11 cellular contexts compared by ENCODE assay signal in the genomic region with DNA sequence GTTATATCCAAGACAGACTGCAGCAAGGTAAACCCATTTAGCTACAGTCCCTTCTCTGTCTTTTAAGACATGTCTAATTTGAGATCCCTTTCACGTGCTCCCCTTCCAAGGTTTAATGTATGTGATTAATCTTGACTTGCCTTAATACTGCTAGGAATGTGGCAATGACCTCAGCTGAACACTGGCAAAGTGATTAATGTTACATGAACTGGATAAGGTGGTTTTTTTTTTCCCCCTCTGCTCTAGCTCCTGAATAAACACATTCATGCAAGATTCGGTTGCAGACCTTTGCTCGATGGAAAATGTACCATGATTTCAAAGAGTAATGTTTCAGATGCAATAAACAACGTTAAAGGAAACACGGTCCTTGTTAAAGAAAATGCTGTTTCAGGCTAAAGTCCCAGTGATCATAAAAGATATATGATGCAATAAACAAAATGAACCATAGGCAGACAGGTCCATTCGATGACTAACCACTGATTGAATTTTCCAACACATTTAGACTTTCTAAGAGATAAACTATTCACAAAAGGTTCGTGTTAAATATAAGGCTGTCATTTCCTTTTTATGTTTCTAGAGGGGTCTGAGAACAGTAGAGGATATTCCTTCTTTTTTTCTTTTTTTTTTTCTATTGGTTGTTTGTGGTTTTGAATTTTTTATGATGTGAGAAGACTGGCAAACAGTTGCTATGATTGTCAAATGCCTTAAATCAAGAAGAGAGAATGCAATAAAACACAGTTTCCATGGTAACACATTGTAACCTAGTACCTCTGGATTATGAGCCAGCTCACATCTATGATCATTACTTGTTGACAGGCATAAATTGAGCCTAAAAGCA. TPM values are rescaled to one million over a fixed set of nuclear protein-coding genes. Genes with fewer than 3 reads are reported as not detected.
DNase-seq lines count a peak whose midpoint lies in the region; ATAC-seq and TF ChIP-seq lines count a peak whose summit lies in the region.
"Had no signal": no experiment of that assay in that cellular context is flagged by ENCODE, and none has a peak within 500 bp of the region (broad histone marks: within the 10 kb centered on the region; RNA-seq: fewer than 3 reads in every experiment).

No MANE protein-coding gene starts in this region.

- no peaks in the 10 kb centered on the region for H3K79me2 ChIP-seq in fibroblast of lung (ENCODE audit: control insufficient read depth, insufficient read depth, low read length)

- H3K4me1 ChIP-seq in fibroblast of lung (ENCODE audit: control insufficient read depth, extremely low read depth, insufficient read depth, low read length): no peaks in the 10 kb centered on the region

- TF ChIP-seq CTCF in fibroblast of lung (conservative IDR thresholded peaks at IDR 0.05 in 1 of 2, IDR thresholded peaks at IDR 0.05 in 1 of 2; ENCODE audit: low read depth in 1 of 2, low read length in 2 of 2) (no peak), retinal pigment epithelial cell (conservative IDR thresholded peaks at IDR 0.05; ENCODE audit: low read depth, low read length) (no peak)
- no peak for TF ChIP-seq CTCF in activated CD8-positive, alpha-beta T cell treated with anti-CD3 and anti-CD28 coated beads for 36 hours (IDR thresholded peaks at IDR 0.05)

- peak; percentile 38 for DNase-seq in NCI-H1092 treated with DMSO at 0.1 percent for 48 hours (lab: John Stamatoyannopoulos, UW)
- no peak for DNase-seq in NCI-H1092 (lab: John Stamatoyannopoulos, UW)
- peak; percentile 90 for DNase-seq in NCI-H82 (lab: John Stamatoyannopoulos, UW)
- peak; percentile 42 to 74 for DNase-seq in fibroblast of lung (ENCODE audit: low read depth in 2 of 2)
- DNase-seq in retinal pigment epithelial cell (ENCODE audit: low read depth): peak; percentile 98
- no peak for DNase-seq in activated CD8-positive, alpha-beta T cell treated with anti-CD3 and anti-CD28 coated beads for 36 hours
- DNase-seq in activated T-helper 2 cell treated with anti-CD3 and anti-CD28 coated beads, Interferon-gamma antibody, Interleukin-2, Interleukin-4, amounts not matched to agents 10 μg/mL and 5 μg/mL and 100 μg/mL, durations not matched to agents 14 hours and 24 hours and 36 hours (ENCODE audit: low spot score): no peak
- DNase-seq: NCI-H345 had no signal

- no peaks in the 10 kb centered on the region for H3K27me3 Mint-ChIP-seq in activated CD8-positive, alpha-beta T cell treated with anti-CD3 and anti-CD28 coated beads for 36 hours
- no peaks in the 10 kb centered on the region for H3K27me3 Mint-ChIP-seq in activated T-helper 2 cell treated with anti-CD3 and anti-CD28 coated beads, Interferon-gamma antibody, Interleukin-2, Interleukin-4, amounts not matched to agents 10 μg/mL and 5 μg/mL and 100 μg/mL, durations not matched to agents 14 hours and 24 hours and 36 hours (ENCODE audit: low read depth)

- no peak overlapping the region for H3K4me3 ChIP-seq in fibroblast of lung (replicated peaks in 1 of 4; ENCODE audit: control extremely low read depth in 1 of 4, insufficient read depth in 1 of 4, low read depth in 3 of 4, low read length in 4 of 4)
- no peak overlapping the region for H3K4me3 ChIP-seq in retinal pigment epithelial cell (ENCODE audit: low read length)

- H4K20me1 ChIP-seq in fibroblast of lung (ENCODE audit: control insufficient read depth, extremely low read depth, insufficient read depth, low read length): no peaks in the 10 kb centered on the region

- H3K9me3 Mint-ChIP-seq in activated CD8-positive, alpha-beta T cell treated with anti-CD3 and anti-CD28 coated beads for 36 hours: no peaks in the 10 kb centered on the region
- H3K9me3 Mint-ChIP-seq in activated T-helper 2 cell treated with anti-CD3 and anti-CD28 coated beads, Interferon-gamma antibody, Interleukin-2, Interleukin-4, amounts not matched to agents 10 μg/mL and 5 μg/mL and 100 μg/mL, durations not matched to agents 14 hours and 24 hours and 36 hours: no peaks in the 10 kb centered on the region

- H3K9ac ChIP-seq in fibroblast of lung (ENCODE audit: insufficient read depth, low read length): no peak overlapping the region

- CTCF ChIA-PET in activated CD8-positive, alpha-beta T cell treated with anti-CD3 and anti-CD28 coated beads for 36 hours (lab: Charles Lee): no interaction called here

- POLR2A ChIA-PET in activated CD8-positive, alpha-beta T cell treated with anti-CD3 and anti-CD28 coated beads for 36 hours (lab: Charles Lee): no interaction called here

- H3K27ac Mint-ChIP-seq in activated CD8-positive, alpha-beta T cell treated with anti-CD3 and anti-CD28 coated beads for 36 hours: no peak overlapping the region
- no peak overlapping the region for H3K27ac Mint-ChIP-seq in activated T-helper 2 cell treated with anti-CD3 and anti-CD28 coated beads, Interferon-gamma antibody, Interleukin-2, Interleukin-4, amounts not matched to agents 10 μg/mL and 5 μg/mL and 100 μg/mL, durations not matched to agents 14 hours and 24 hours and 36 hours

- H3K4me1 Mint-ChIP-seq in activated CD8-positive, alpha-beta T cell treated with anti-CD3 and anti-CD28 coated beads for 36 hours (ENCODE audit: low read depth): no peaks in the 10 kb centered on the region
- no peaks in the 10 kb centered on the region for H3K4me1 Mint-ChIP-seq in activated T-helper 2 cell treated with anti-CD3 and anti-CD28 coated beads, Interferon-gamma antibody, Interleukin-2, Interleukin-4, amounts not matched to agents 10 μg/mL and 5 μg/mL and 100 μg/mL, durations not matched to agents 14 hours and 24 hours and 36 hours (ENCODE audit: low read depth)

- no peak for ATAC-seq in activated CD8-positive, alpha-beta T cell treated with anti-CD3 and anti-CD28 coated beads for 36 hours
- no peak for ATAC-seq in activated CD4-positive, CD25-positive, alpha-beta regulatory T cell treated with anti-CD3 and anti-CD28 coated beads, Interleukin-2, amount 50 U/mL, for 24 hours
- ATAC-seq: sciatic nerve had no signal

- no peaks in the 10 kb centered on the region for H3K36me3 ChIP-seq in fibroblast of lung (ENCODE audit: control insufficient read depth, insufficient read depth, low read length)

- H2AFZ ChIP-seq in fibroblast of lung (ENCODE audit: low read length): no peak overlapping the region

- H3K9me3 ChIP-seq in fibroblast of lung (ENCODE audit: control insufficient read depth, insufficient read depth, low read depth, low read length): no peaks in the 10 kb centered on the region

- H3K4me3 Mint-ChIP-seq in activated CD8-positive, alpha-beta T cell treated with anti-CD3 and anti-CD28 coated beads for 36 hours: no peak overlapping the region
- H3K4me3 Mint-ChIP-seq in activated T-helper 2 cell treated with anti-CD3 and anti-CD28 coated beads, Interferon-gamma antibody, Interleukin-2, Interleukin-4, amounts not matched to agents 10 μg/mL and 5 μg/mL and 100 μg/mL, durations not matched to agents 14 hours and 24 hours and 36 hours (ENCODE audit: low read depth): no peak overlapping the region

- H3K36me3 Mint-ChIP-seq in activated CD8-positive, alpha-beta T cell treated with anti-CD3 and anti-CD28 coated beads for 36 hours (ENCODE audit: low read depth): no peaks in the 10 kb centered on the region
- H3K36me3 Mint-ChIP-seq in activated T-helper 2 cell treated with anti-CD3 and anti-CD28 coated beads, Interferon-gamma antibody, Interleukin-2, Interleukin-4, amounts not matched to agents 10 μg/mL and 5 μg/mL and 100 μg/mL, durations not matched to agents 14 hours and 24 hours and 36 hours (ENCODE audit: low read depth): no peaks in the 10 kb centered on the region

- no peak overlapping the region for H3K27ac ChIP-seq in fibroblast of lung (ENCODE audit: insufficient read depth, low read length)

- no peak overlapping the region for H3K4me2 ChIP-seq in fibroblast of lung (ENCODE audit: extremely low read depth, insufficient read depth, low read length)

- H3K27me3 ChIP-seq in fibroblast of lung (ENCODE audit: control insufficient read depth, insufficient read depth, low read length): no peaks in the 10 kb centered on the region

- intact Hi-C loops in activated CD8-positive, alpha-beta T cell treated with anti-CD3 and anti-CD28 coated beads for 36 hours (cut with micrococcal nuclease): no loop called here
- intact Hi-C loops in activated T-helper 2 cell treated with anti-CD3 and anti-CD28 coated beads, Interferon-gamma antibody, Interleukin-2, Interleukin-4, amounts not matched to agents 10 μg/mL and 5 μg/mL and 100 μg/mL, durations not matched to agents 14 hours and 24 hours and 36 hours (cut with micrococcal nuclease): no loop called here

RNA-seq across cellular contexts. Expression of gene ZNF608, which starts 44.7 kb away (rescaled TPM):
- 18.0 and 25.3 TPM in 2 replicates for total RNA-seq in fibroblast of lung
- 12.4 and 16.5 TPM in 2 replicates for polyA plus RNA-seq in fibroblast of lung
- 11.4 and 12.2 TPM in 2 replicates for polyA plus RNA-seq in fibroblast of lung (2012)
- polyA minus RNA-seq in fibroblast of lung (ENCODE audit: low replicate concordance): 7.8 and 16.1 TPM in 2 replicates
- total RNA-seq in activated CD8-positive, alpha-beta T cell treated with anti-CD3 and anti-CD28 coated beads for 36 hours: not detected
- not detected in 2 replicates for total RNA-seq in activated T-helper 2 cell treated with anti-CD3 and anti-CD28 coated beads, Interferon-gamma antibody, Interleukin-2, Interleukin-4, amounts not matched to agents 10 μg/mL and 5 μg/mL and 100 μg/mL, durations not matched to agents 14 hours and 24 hours and 36 hours
- total RNA-seq: activated CD8-positive, alpha-beta memory T cell treated with anti-CD3 and anti-CD28 coated beads for 36 hours had no signal

Comparison
In these comparisons a context has a peak if more than half of its experiments do, and no peak if none do; other contexts are left out.
1. DNase-seq: peak in NCI-H1092 treated with DMSO at 0.1 percent for 48 hours (single experiment), NCI-H82 (single experiment), fibroblast of lung (2 of 2) and retinal pigment epithelial cell (single experiment); none in NCI-H1092 (single experiment), activated CD8-positive, alpha-beta T cell treated with anti-CD3 and anti-CD28 coated beads for 36 hours (single experiment) and activated T-helper 2 cell treated with anti-CD3 and anti-CD28 coated beads, Interferon-gamma antibody, Interleukin-2, Interleukin-4, amounts not matched to agents 10 μg/mL and 5 μg/mL and 100 μg/mL, durations not matched to agents 14 hours and 24 hours and 36 hours (single experiment).
2. RNA of gene ZNF608, which starts 44.7 kb away (total RNA-seq): 18.0 to 25.3 TPM in fibroblast of lung; not detected in activated CD8-positive, alpha-beta T cell treated with anti-CD3 and anti-CD28 coated beads for 36 hours and not detected in activated T-helper 2 cell treated with anti-CD3 and anti-CD28 coated beads, Interferon-gamma antibody, Interleukin-2, Interleukin-4, amounts not matched to agents 10 μg/mL and 5 μg/mL and 100 μg/mL, durations not matched to agents 14 hours and 24 hours and 36 hours; every median in the first group is over 10 times any median in the second.